Comparison of ENCODE assay signal across 7 cellular contexts in the genomic region with DNA sequence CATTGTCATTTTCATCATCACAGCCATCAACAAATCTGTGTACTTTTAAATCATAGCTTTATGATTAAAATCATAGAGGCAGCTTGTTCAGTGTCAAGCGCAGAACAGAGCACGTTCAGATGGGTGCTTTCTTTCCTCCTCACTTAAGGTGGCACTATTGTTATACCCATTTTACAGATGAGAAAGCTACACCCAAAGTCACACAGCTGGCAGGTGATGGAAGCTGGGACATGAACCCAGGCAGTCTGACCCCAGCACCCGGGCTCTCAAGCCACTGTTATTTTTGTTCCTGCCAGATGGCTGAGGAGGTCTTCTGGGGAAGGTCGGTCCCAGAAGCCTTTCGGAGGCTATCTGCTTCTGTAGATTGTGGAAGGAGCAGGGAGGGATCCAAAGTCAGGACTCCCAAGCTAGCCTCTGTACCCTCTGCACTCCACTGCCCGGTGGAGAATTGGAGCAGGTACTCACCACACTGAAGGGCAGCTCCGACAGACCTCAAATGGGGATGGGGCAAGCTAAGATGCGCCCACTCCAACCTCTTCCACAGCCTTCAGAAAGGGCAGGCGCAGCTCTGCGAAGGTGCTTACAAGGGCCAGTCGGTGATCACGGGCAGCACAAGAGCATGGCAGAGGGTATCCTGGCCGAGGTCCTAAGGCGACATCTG. TPM values are rescaled to one million over a fixed set of nuclear protein-coding genes. Genes with fewer than 3 reads are reported as not detected.
DNase-seq lines count a peak whose midpoint lies in the region; ATAC-seq and TF ChIP-seq lines count a peak whose summit lies in the region.

No MANE protein-coding gene starts in this region.

- H3K27me3 Mint-ChIP-seq in nephron progenitor cell (ENCODE audit: low read depth, poor library complexity) = peaks cover 6% of the 10 kb centered on the region

- H3K27ac ChIP-seq in RWPE2 (ENCODE audit: poor library complexity, severe bottlenecking) = peak overlapping the region; percentile 86

- peaks cover 42% of the 10 kb centered on the region for H3K4me1 Mint-ChIP-seq in nephron progenitor cell

- no peaks in the 10 kb centered on the region for H3K9me3 ChIP-seq in RWPE2 (ENCODE audit: severe bottlenecking)

- H3K4me1 ChIP-seq in RWPE2 (ENCODE audit: insufficient read depth, poor library complexity, severe bottlenecking) = peaks cover 42% of the 10 kb centered on the region

- ATAC-seq in GM21825 (IDR thresholded peaks at IDR 0.05; ENCODE audit: unreplicated experiment) (peak; percentile 13), RWPE2 (ENCODE audit: low read depth) (peak; percentile 0; the same call in 1 of the 3 replicates), HG03378 (IDR thresholded peaks at IDR 0.05; ENCODE audit: unreplicated experiment) (no peak)

- no peak for TF ChIP-seq CTCF in RWPE2 (IDR thresholded peaks at IDR 0.05; ENCODE audit: poor library complexity, severe bottlenecking)
- TF ChIP-seq CTCF in epithelial cell of proximal tubule (conservative IDR thresholded peaks at IDR 0.05; ENCODE audit: low read depth, low read length) = no peak
- TF ChIP-seq CTCF in nephron progenitor cell (IDR thresholded peaks at IDR 0.05) = no peak

- H3K9me3 Mint-ChIP-seq in nephron progenitor cell = no peaks in the 10 kb centered on the region

- no peak overlapping the region for H3K27ac Mint-ChIP-seq in nephron progenitor cell

- H3K36me3 Mint-ChIP-seq in nephron progenitor cell (ENCODE audit: low read depth) = no peaks in the 10 kb centered on the region

- no peak for DNase-seq in RWPE2 (ENCODE audit: low spot score)
- no peak for DNase-seq in epithelial cell of proximal tubule (ENCODE audit: low read depth)
- no peak for DNase-seq in nephron progenitor cell
- no peak for DNase-seq in NCI-H510A (lab: John Stamatoyannopoulos, UW)
- DNase-seq in CD1c-positive myeloid dendritic cell (ENCODE audit: extremely low spot score) = no peak

- peak overlapping the region; percentile 86 for H3K4me3 Mint-ChIP-seq in nephron progenitor cell

- H3K4me3 ChIP-seq in RWPE2 (ENCODE audit: severe bottlenecking) (peak overlapping the region; percentile 72), epithelial cell of proximal tubule (ENCODE audit: low read depth, low read length) (peak overlapping the region; percentile 86)

- H3K27me3 ChIP-seq in RWPE2 (ENCODE audit: insufficient read depth, poor library complexity, severe bottlenecking) = no peaks in the 10 kb centered on the region

- H3K36me3 ChIP-seq in RWPE2 (ENCODE audit: low read depth) = peaks cover 41% of the 10 kb centered on the region

RNA-seq across cellular contexts. Expression of a gene that starts 0.6 kb away (rescaled TPM):
- 6.5 and 12.0 TPM in 2 replicates for total RNA-seq in epithelial cell of proximal tubule

RNA-seq across cellular contexts. Expression of a gene that starts 27.1 kb away (rescaled TPM):
- 21.2 and 30.5 TPM in 2 replicates for total RNA-seq in epithelial cell of proximal tubule

RNA-seq across cellular contexts. Expression of a gene that starts 46.0 kb away (rescaled TPM):
- 14.0 and 28.6 TPM in 2 replicates for total RNA-seq in epithelial cell of proximal tubule

RNA-seq across cellular contexts. Expression of a gene that starts 50.5 kb away (rescaled TPM):
- 13.5 and 23.6 TPM in 2 replicates for total RNA-seq in epithelial cell of proximal tubule

RNA-seq across cellular contexts. Expression of a gene that starts 53.1 kb away (rescaled TPM):
- 3.6 and 5.7 TPM in 2 replicates for total RNA-seq in epithelial cell of proximal tubule
